Comparison of ENCODE assay signal across 1 cellular context in the genomic region with DNA sequence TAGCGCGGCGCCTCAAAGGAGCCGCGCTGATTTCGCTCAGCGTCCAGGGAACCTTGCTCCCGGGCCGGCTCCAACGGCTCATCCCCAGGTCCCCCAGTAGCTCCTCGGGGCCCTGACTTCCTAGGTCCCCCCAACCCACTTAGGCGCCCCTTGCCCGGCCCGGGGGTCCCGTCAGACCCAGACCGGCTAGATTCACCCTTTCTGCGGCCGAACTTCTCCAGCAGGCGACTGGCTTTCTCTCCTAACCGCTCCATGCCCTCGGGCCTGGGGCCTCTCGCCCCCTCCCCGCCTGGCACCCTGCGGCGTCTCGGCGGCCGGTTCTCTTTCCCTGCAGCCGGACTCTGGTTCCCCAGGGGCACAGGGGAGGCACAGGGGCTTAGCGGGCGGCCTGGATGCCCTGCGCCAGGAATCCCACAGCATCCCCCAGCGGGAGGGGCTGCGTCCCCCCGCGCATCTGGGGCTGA.
TF ChIP-seq lines count a peak whose summit lies in the region.

No MANE protein-coding gene starts in this region.

TF ChIP-seq in endothelial cell of umbilical vein, 7 proteins besides CTCF, POLR2A, EP300 and RAD21:
- no peak for TF ChIP-seq FOS (IDR thresholded peaks at IDR 0.05; ENCODE audit: borderline replicate concordance, insufficient read depth, low read length)
- TF ChIP-seq, protein P1, sequence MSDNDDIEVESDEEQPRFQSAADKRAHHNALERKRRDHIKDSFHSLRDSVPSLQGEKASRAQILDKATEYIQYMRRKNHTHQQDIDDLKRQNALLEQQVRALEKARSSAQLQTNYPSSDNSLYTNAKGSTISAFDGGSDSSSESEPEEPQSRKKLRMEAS (IDR thresholded peaks at IDR 0.05; ENCODE audit: insufficient read depth, insufficient read length): no peak
- TF ChIP-seq JUN (IDR thresholded peaks at IDR 0.05; ENCODE audit: borderline replicate concordance, insufficient read depth, insufficient read length, low read depth): no peak
- no peak for TF ChIP-seq EZH2 (IDR thresholded peaks at IDR 0.05; ENCODE audit: borderline replicate concordance, low read depth, low read length, severe bottlenecking)
- no peak for TF ChIP-seq POLR2AphosphoS5 (IDR thresholded peaks at IDR 0.05; ENCODE audit: insufficient read depth, low read depth, low read length)
- no peak for TF ChIP-seq MYC (IDR thresholded peaks at IDR 0.05; ENCODE audit: low read depth, low read length)
- no peak for TF ChIP-seq GATA2 (IDR thresholded peaks at IDR 0.05; ENCODE audit: insufficient read depth, insufficient read length, low read depth, low read length)
